Comparison of ENCODE assay signal across 1 cellular context in the genomic region with DNA sequence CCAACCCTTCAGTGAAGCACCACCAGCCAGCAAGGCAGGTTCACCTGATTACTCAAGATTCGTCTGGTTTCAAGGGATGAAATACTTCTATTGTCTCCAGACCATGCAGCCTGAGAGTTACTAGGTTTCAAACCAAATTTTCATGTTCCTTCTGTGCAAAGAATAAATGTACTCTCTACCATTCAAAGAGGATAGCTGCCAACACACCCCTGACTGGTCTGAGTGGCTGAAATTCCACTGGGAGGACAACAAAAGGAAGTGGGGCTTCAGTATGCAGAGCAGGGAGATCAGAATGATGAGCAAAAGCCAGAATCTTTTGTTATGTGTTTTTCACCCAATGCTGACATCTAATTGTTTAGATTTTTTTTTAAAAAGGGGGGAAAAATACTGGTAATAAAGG.
TF ChIP-seq lines count a peak whose summit lies in the region.

No MANE protein-coding gene starts in this region.

TF ChIP-seq in IMR-90, 13 proteins besides CTCF, POLR2A, EP300 and RAD21:
- TF ChIP-seq NFE2L2 (IDR thresholded peaks at IDR 0.05; ENCODE audit: low read depth, low read length) (no peak), SMC3 (IDR thresholded peaks at IDR 0.05; ENCODE audit: low read depth, low read length) (no peak), FOS (IDR thresholded peaks at IDR 0.05; ENCODE audit: low read depth, low read length) (no peak), CEBPB (IDR thresholded peaks at IDR 0.05; ENCODE audit: low read depth, low read length) (no peak), RFX5 (IDR thresholded peaks at IDR 0.05; ENCODE audit: low read depth, low read length) (no peak), MXI1 (IDR thresholded peaks at IDR 0.05; ENCODE audit: borderline replicate concordance, low read depth, low read length) (no peak), CHD1 (IDR thresholded peaks at IDR 0.05; ENCODE audit: low read depth, low read length) (no peak), BHLHE40 (IDR thresholded peaks at IDR 0.05; ENCODE audit: low read depth, low read length) (no peak), MAZ (IDR thresholded peaks at IDR 0.05; ENCODE audit: borderline replicate concordance, low read depth, low read length) (no peak)
- TF ChIP-seq, protein P1, sequence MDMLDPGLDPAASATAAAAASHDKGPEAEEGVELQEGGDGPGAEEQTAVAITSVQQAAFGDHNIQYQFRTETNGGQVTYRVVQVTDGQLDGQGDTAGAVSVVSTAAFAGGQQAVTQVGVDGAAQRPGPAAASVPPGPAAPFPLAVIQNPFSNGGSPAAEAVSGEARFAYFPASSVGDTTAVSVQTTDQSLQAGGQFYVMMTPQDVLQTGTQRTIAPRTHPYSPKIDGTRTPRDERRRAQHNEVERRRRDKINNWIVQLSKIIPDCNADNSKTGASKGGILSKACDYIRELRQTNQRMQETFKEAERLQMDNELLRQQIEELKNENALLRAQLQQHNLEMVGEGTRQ (IDR thresholded peaks at IDR 0.05; ENCODE audit: low read depth, low read length) = no peak
